In the genomic region with DNA sequence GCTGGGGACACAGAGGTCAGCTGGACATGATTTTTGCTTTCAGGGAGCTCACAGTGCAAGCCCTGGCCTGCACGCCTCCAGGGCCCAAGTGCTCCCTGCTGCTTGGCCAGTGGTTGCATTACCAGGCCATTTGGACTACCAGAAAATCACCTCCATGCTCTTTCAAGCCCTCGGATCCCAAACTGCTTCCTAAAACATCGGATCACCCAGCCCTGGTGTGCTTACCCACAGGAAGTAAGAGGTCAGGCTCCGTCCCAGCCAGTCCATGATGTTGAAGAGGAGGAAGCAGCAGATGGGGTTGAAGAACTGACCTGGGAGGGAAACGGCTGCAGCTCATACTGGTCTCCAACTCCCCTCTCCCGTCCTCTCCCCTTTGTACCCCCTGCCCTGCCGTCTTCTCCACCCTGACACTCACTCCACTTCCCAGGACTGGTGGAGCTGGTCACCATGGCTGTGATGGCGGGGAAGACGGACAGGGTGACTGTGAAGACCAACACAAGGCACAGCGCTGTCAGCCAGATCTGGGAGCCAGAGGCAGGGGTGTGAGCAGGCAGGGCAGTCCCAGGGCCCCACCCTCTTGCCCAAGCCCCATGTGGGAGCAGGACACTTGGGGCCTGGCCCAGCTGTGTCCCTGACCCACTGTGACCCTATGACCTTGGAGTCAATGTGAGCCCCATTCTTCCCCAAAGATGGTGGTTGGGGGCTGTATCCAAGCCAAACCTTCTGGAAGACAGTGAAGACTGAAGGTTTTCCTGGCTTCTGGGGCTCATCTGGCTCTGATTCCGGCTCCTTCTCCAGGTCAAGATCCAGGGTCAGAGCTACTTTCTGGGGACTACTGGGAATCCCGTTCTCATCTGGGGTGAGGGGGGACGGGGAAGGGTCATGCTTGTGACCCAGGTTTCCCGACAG, we compare ENCODE assay signal across 25 cellular contexts. TPM values are rescaled to one million over a fixed set of nuclear protein-coding genes. Genes with fewer than 3 reads are reported as not detected.
DNase-seq lines count a peak whose midpoint lies in the region; ATAC-seq, FAIRE-seq and TF ChIP-seq lines count a peak whose summit lies in the region.
"Had no signal": no experiment of that assay in that cellular context is flagged by ENCODE, and none has a peak within 500 bp of the region (broad histone marks: within the 10 kb centered on the region; RNA-seq: fewer than 3 reads in every experiment).

No MANE protein-coding gene starts in this region.

- no peaks in the 10 kb centered on the region for H3K27me3 Mint-ChIP-seq in activated T-cell treated with anti-CD3 and anti-CD28 coated beads, Interleukin-2, amount 50 U/mL, for 72 hours (ENCODE audit: low read depth)
- H3K27me3 Mint-ChIP-seq: activated naive CD4-positive, alpha-beta T cell treated with anti-CD3 and anti-CD28 coated beads, Interleukin-2, amount 10 ng/mL, durations not matched to agents 7 days and 5 days; CD4-positive, CD25-positive, alpha-beta regulatory T cell; central memory CD8-positive, alpha-beta T cell; IgD-negative memory B cell; progenitor cell of endocrine pancreas; stimulated activated memory B cell treated with anti-CD40 and anti-IgM and Interleukin-4, amounts not matched to agents 10 μg/mL and 1 μg/mL and 100 μg/mL, for 72 hours had no signal

- H3K4me3 ChIP-seq in Karpas-422 (ENCODE audit: low read length): no peak overlapping the region
- H3K4me3 ChIP-seq in psoas muscle: no peak overlapping the region
- H3K4me3 ChIP-seq: dorsolateral prefrontal cortex, heart right ventricle, thoracic aorta had no signal

- peaks cover 14% of the 10 kb centered on the region for H3K4me1 Mint-ChIP-seq in activated T-cell treated with anti-CD3 and anti-CD28 coated beads, Interleukin-2, amount 50 U/mL, for 72 hours (ENCODE audit: low read depth)
- H3K4me1 Mint-ChIP-seq: central memory CD8-positive, alpha-beta T cell had no signal

- TF ChIP-seq POLR2A in GM12892 (IDR thresholded peaks at IDR 0.05; ENCODE audit: low read depth, low read length) (no peak), erythroblast (IDR thresholded peaks at IDR 0.05; ENCODE audit: low read length) (peak; percentile 10)

- intact Hi-C loops in psoas muscle (cut with DNase I): no loop called here

- H3K4me2 ChIP-seq in Karpas-422 (ENCODE audit: low read depth, low read length, poor library complexity, severe bottlenecking): no peak overlapping the region

- H3K9me3 Mint-ChIP-seq in activated T-cell treated with anti-CD3 and anti-CD28 coated beads, Interleukin-2, amount 50 U/mL, for 72 hours: no peaks in the 10 kb centered on the region
- H3K9me3 Mint-ChIP-seq: activated naive CD4-positive, alpha-beta T cell treated with anti-CD3 and anti-CD28 coated beads, Interleukin-2, amount 10 ng/mL, durations not matched to agents 7 days and 5 days; CD4-positive, CD25-positive, alpha-beta regulatory T cell; central memory CD8-positive, alpha-beta T cell; IgD-negative memory B cell; nephron; stimulated activated memory B cell treated with anti-CD40 and anti-IgM and Interleukin-4, amounts not matched to agents 10 μg/mL and 1 μg/mL and 100 μg/mL, for 72 hours had no signal

- TF ChIP-seq CTCF in psoas muscle (IDR thresholded peaks at IDR 0.05): no peak

- no peaks in the 10 kb centered on the region for H3K27me3 ChIP-seq in Karpas-422 (ENCODE audit: low read length)
- H3K27me3 ChIP-seq in psoas muscle (ENCODE audit: insufficient read depth in 3 of 3, low read length in 2 of 3): no peaks in the 10 kb centered on the region
- H3K27me3 ChIP-seq: dorsolateral prefrontal cortex had no signal

- H3K27ac Mint-ChIP-seq in activated T-cell treated with anti-CD3 and anti-CD28 coated beads, Interleukin-2, amount 50 U/mL, for 72 hours: no peak overlapping the region
- H3K27ac Mint-ChIP-seq: activated naive CD4-positive, alpha-beta T cell treated with anti-CD3 and anti-CD28 coated beads, Interleukin-2, amount 10 ng/mL, durations not matched to agents 7 days and 5 days; CD4-positive, CD25-positive, alpha-beta regulatory T cell; IgD-negative memory B cell; nephron; progenitor cell of endocrine pancreas; stimulated activated memory B cell treated with anti-CD40 and anti-IgM and Interleukin-4, amounts not matched to agents 10 μg/mL and 1 μg/mL and 100 μg/mL, for 72 hours had no signal

- DNase-seq in GM12892 (ENCODE audit: insufficient read length): peak; percentile 4
- peak; percentile 40 for DNase-seq in Karpas-422
- no peak for DNase-seq in erythroblast (lab: John Stamatoyannopoulos, UW)
- peak in 1 of 2 donors; percentile 51 for DNase-seq in psoas muscle
- DNase-seq in H4 (ENCODE audit: low spot score): no peak
- no peak for DNase-seq in anterior cingulate cortex (lab: John Stamatoyannopoulos, UW)
- DNase-seq in stimulated activated CD4-positive, alpha-beta T cell treated with anti-CD3 and anti-CD28 coated beads, Interleukin-4, amount 100 ng/mL, for 4 hours: no peak
- no peak for DNase-seq in activated T-cell treated with anti-CD3 and anti-CD28 coated beads, Interleukin-2, amount 50 U/mL, for 72 hours
- DNase-seq: activated CD4-positive, CD25-positive, alpha-beta regulatory T cell treated with anti-CD3 and anti-CD28 coated beads, Interleukin-2, amount 50 U/mL, for 72 hours; activated naive CD4-positive, alpha-beta T cell treated with anti-CD3 and anti-CD28 coated beads, Interleukin-2, amount 10 ng/mL, durations not matched to agents 7 days and 5 days; activated T-cell treated with anti-CD3 and anti-CD28 coated beads, Interleukin-2, amount 50 U/mL, for 1 hour; CD4-positive, CD25-positive, alpha-beta regulatory T cell; DMS 273 treated with DMSO at 0.1 percent for 48 hours; dorsolateral prefrontal cortex; heart right ventricle; MM.1S; NCI-H526 treated with DMSO at 0.1 percent for 48 hours; stimulated activated CD4-positive, alpha-beta T cell treated with anti-CD3 and anti-CD28 coated beads, Interleukin-2, amount 100 ng/mL, for 24 hours; SW 1271 had no signal

- no peaks in the 10 kb centered on the region for H3K36me3 ChIP-seq in Karpas-422 (ENCODE audit: insufficient read depth, low read length)
- H3K36me3 ChIP-seq in psoas muscle (ENCODE audit: insufficient read depth in 1 of 2, low read depth in 1 of 2): peaks cover 0 to 73% of the 10 kb centered on the region in 2 donors
- H3K36me3 ChIP-seq: thoracic aorta had no signal

- H3K27ac ChIP-seq in Karpas-422 (ENCODE audit: low read length) (no peak overlapping the region), psoas muscle (peak overlapping the region; percentile 41)
- H3K27ac ChIP-seq: thoracic aorta had no signal

- no peak overlapping the region for H3K9ac ChIP-seq in Karpas-422 (ENCODE audit: low read length)

- WGBS in psoas muscle, 3 donors: 72 to 77% (median 76%) methylated on average over 13 to 14 of the region's 14 CpGs

- H3K4me1 ChIP-seq in Karpas-422 (ENCODE audit: low read length) (peaks cover 8% of the 10 kb centered on the region), psoas muscle (peaks cover 42% of the 10 kb centered on the region)

- H4K20me1 ChIP-seq in Karpas-422 (ENCODE audit: insufficient read depth, low read depth, low read length): 0 out of 2 replicates have a peak, but pooled peaks cover 3% of the 10 kb centered on the region

- no peak for ATAC-seq in psoas muscle
- no peak for ATAC-seq in activated T-cell treated with anti-CD3 and anti-CD28 coated beads, Interleukin-2, amount 50 U/mL, for 72 hours (replicated peaks in 1 of 2)
- ATAC-seq: heart right ventricle; stimulated activated memory B cell treated with anti-CD40 and anti-IgM and Interleukin-4, amounts not matched to agents 10 μg/mL and 1 μg/mL and 100 μg/mL, for 72 hours had no signal

- H3K9me3 ChIP-seq in Karpas-422 (ENCODE audit: low read length) (no peaks in the 10 kb centered on the region), psoas muscle (no peaks in the 10 kb centered on the region)
- H3K9me3 ChIP-seq: heart right ventricle, thoracic aorta had no signal

- H3K36me3 Mint-ChIP-seq in activated T-cell treated with anti-CD3 and anti-CD28 coated beads, Interleukin-2, amount 50 U/mL, for 72 hours (ENCODE audit: insufficient read depth in 2 of 2): peaks cover 0 to 2% of the 10 kb centered on the region in 2 donors
- H3K36me3 Mint-ChIP-seq: activated naive CD4-positive, alpha-beta T cell treated with anti-CD3 and anti-CD28 coated beads, Interleukin-2, amount 10 ng/mL, durations not matched to agents 7 days and 5 days; CD4-positive, CD25-positive, alpha-beta regulatory T cell had no signal

- H3K79me2 ChIP-seq in Karpas-422 (ENCODE audit: low read length): no peaks in the 10 kb centered on the region

- no peaks in the 10 kb centered on the region for H3K9me2 ChIP-seq in Karpas-422 (replicated peaks; ENCODE audit: insufficient read depth, low read length)

- H2AFZ ChIP-seq in Karpas-422 (ENCODE audit: low read length): no peak overlapping the region

- FAIRE-seq in GM12892 (lab: Jason Lieb, UNC): no peak

- no peak overlapping the region for H3K4me3 Mint-ChIP-seq in activated T-cell treated with anti-CD3 and anti-CD28 coated beads, Interleukin-2, amount 50 U/mL, for 72 hours
- H3K4me3 Mint-ChIP-seq: activated naive CD4-positive, alpha-beta T cell treated with anti-CD3 and anti-CD28 coated beads, Interleukin-2, amount 10 ng/mL, durations not matched to agents 7 days and 5 days; central memory CD8-positive, alpha-beta T cell; nephron; stimulated activated memory B cell treated with anti-CD40 and anti-IgM and Interleukin-4, amounts not matched to agents 10 μg/mL and 1 μg/mL and 100 μg/mL, for 72 hours had no signal

RNA-seq across cellular contexts. Expression of a gene that starts 5.6 kb away (rescaled TPM):
- polyA plus RNA-seq in GM12892 (2012; ENCODE audit: missing spikeins): 6.6 TPM
- total RNA-seq in Karpas-422 (2014; rRNA removed; shearing (Covaris generic); ENCODE audit: low replicate concordance): 0.15 and 0.90 TPM in 2 replicates
- 10 to 100 TPM; 14.9 to 94.1 (median 51.0) TPM for total RNA-seq in psoas muscle
- polyA plus RNA-seq in psoas muscle: 10 to 100 TPM; 14.9 to 84.5 (median 69.5) TPM
- total RNA-seq in H4 (2014; rRNA removed; shearing (Covaris generic)): 0.39 and 0.62 TPM in 2 replicates
- 1 to 10 TPM; 3.3 to 3.6 TPM for total RNA-seq in activated T-cell treated with anti-CD3 and anti-CD28 coated beads, Interleukin-2, amount 50 U/mL, for 72 hours

RNA-seq across cellular contexts. Expression of a gene that starts 18.5 kb away (rescaled TPM):
- 3.6 TPM for polyA plus RNA-seq in GM12892 (2012; ENCODE audit: missing spikeins)
- total RNA-seq in Karpas-422 (2014; rRNA removed; shearing (Covaris generic); ENCODE audit: low replicate concordance): 10.6 and 11.9 TPM in 2 replicates
- 10 to 100 TPM; 17.0 to 21.0 (median 18.4) TPM for total RNA-seq in psoas muscle
- 10 to 100 TPM; 12.6 to 50.3 (median 24.5) TPM for polyA plus RNA-seq in psoas muscle
- total RNA-seq in H4 (2014; rRNA removed; shearing (Covaris generic)): 24.5 and 25.2 TPM in 2 replicates
- 1 to 10 TPM; 6.3 to 8.3 TPM for total RNA-seq in activated T-cell treated with anti-CD3 and anti-CD28 coated beads, Interleukin-2, amount 50 U/mL, for 72 hours

RNA-seq across cellular contexts. Expression of a gene that starts 21.1 kb away (rescaled TPM):
- polyA plus RNA-seq in GM12892 (2012; ENCODE audit: missing spikeins): 24.6 TPM
- 32.0 and 57.1 TPM in 2 replicates for total RNA-seq in Karpas-422 (2014; rRNA removed; shearing (Covaris generic); ENCODE audit: low replicate concordance)
- 10 to 100 TPM; 12.6 to 33.8 (median 19.9) TPM for total RNA-seq in psoas muscle
- polyA plus RNA-seq in psoas muscle: 100 to 1,000 TPM in 1 of 3 donors, 10 to 100 TPM in 2; 55.9 to 152 (median 91.3) TPM
- 88.2 and 107 TPM in 2 replicates for total RNA-seq in H4 (2014; rRNA removed; shearing (Covaris generic))
- 10 to 100 TPM; 41.4 to 46.4 TPM for total RNA-seq in activated T-cell treated with anti-CD3 and anti-CD28 coated beads, Interleukin-2, amount 50 U/mL, for 72 hours

RNA-seq across cellular contexts. Expression of a gene that starts 29.7 kb away (rescaled TPM):
- not detected for polyA plus RNA-seq in GM12892 (2012; ENCODE audit: missing spikeins)
- total RNA-seq in Karpas-422 (2014; rRNA removed; shearing (Covaris generic); ENCODE audit: low replicate concordance): 0.78 and 1.1 TPM in 2 replicates
- total RNA-seq in psoas muscle: 1 to 10 TPM; 3.9 to 6.9 (median 6.1) TPM
- 10 to 100 TPM in 1 of 3 donors, 1 to 10 TPM in 2; 1.2 to 38.0 (median 2.0) TPM for polyA plus RNA-seq in psoas muscle
- 4.3 and 7.4 TPM in 2 replicates for total RNA-seq in H4 (2014; rRNA removed; shearing (Covaris generic))
- 1 to 10 TPM; 1.8 to 2.8 TPM for total RNA-seq in activated T-cell treated with anti-CD3 and anti-CD28 coated beads, Interleukin-2, amount 50 U/mL, for 72 hours

RNA-seq across cellular contexts. Expression of a gene that starts 49.1 kb away (rescaled TPM):
- not detected for polyA plus RNA-seq in GM12892 (2012; ENCODE audit: missing spikeins)
- total RNA-seq in Karpas-422 (2014; rRNA removed; shearing (Covaris generic); ENCODE audit: low replicate concordance): not detected in 2 replicates
- total RNA-seq in psoas muscle: 10 to 100 TPM in 1 of 4 donors, 1 to 10 TPM in 3; 7.3 to 10.7 (median 9.1) TPM
- 1 to 10 TPM; 2.9 to 8.9 (median 5.5) TPM for polyA plus RNA-seq in psoas muscle
- not detected in 2 replicates for total RNA-seq in H4 (2014; rRNA removed; shearing (Covaris generic))
- total RNA-seq in activated T-cell treated with anti-CD3 and anti-CD28 coated beads, Interleukin-2, amount 50 U/mL, for 72 hours: 1 to 10 TPM; 3.0 to 3.9 TPM

Comparison
In these comparisons a context has a peak if more than half of its experiments do, and no peak if none do; other contexts are left out.
1. DNase-seq: peak in GM12892 (single experiment) and Karpas-422 (single experiment); none in erythroblast (0 of 2), H4 (single experiment), anterior cingulate cortex (0 of 58), stimulated activated CD4-positive, alpha-beta T cell treated with anti-CD3 and anti-CD28 coated beads, Interleukin-4, amount 100 ng/mL, for 4 hours (0 of 2) and activated T-cell treated with anti-CD3 and anti-CD28 coated beads, Interleukin-2, amount 50 U/mL, for 72 hours (0 of 2).